Comparison of ENCODE assay signal across 1 cellular context in the genomic region with DNA sequence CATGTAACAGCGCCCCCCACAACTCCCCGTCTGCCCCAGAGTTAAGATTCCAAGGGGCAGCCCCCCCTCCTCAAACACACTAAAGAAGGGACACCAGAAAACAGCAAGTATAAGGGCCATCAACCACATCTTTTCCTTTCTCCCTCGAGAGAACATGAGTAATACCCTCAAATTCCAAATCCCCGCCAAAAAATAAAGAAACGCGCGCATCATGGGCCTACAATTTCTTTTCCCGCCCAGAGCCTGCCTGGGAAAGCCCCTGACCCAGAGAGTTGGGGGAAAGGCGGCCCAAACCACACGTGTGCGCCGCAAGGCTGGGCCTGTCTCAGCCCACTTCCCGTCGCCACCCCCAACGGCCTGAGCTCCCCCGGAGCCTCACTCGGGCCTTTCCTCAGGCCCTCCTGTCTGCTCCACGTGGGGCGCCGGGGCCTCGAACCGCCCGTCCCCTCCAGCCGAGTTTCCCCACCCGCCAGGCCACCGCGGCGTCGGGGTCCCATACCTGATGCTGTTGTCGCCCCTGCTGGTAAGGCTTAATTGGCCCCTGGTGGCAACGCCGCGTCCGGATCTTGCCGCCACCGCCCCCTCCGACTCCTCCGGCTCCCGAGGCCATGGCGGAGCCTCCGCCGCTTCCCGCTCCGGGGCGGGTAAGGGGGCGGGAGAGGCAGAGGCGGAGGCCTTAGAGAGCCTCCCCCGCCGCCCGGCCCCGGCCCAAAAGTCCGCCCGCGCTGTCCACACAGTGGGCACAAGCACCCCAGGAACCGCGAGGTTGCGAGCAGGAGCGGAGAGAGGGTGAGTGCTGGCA.
A peak's percentile ranks its signal among the peaks of the same experiment; 100 is the strongest.
TF ChIP-seq lines count a peak whose summit lies in the region.

No MANE protein-coding gene starts in this region.

TF ChIP-seq in HepG2, 621 proteins besides CTCF, POLR2A, EP300 and RAD21 (continued from another document):
- no peak for TF ChIP-seq TEF (CRISPR knock-in tag; IDR thresholded peaks at IDR 0.05)
- TF ChIP-seq ZNF282 (IDR thresholded peaks at IDR 0.05; ENCODE audit: partially characterized antibody) = peak; percentile 86
- 0 out of 2 replicates have a peak, but pooled peaks have one; percentile 13 for TF ChIP-seq XBP1 (CRISPR knock-in tag; IDR thresholded peaks at IDR 0.05)
- no peak for TF ChIP-seq FOXK2 (IDR thresholded peaks at IDR 0.05)
- TF ChIP-seq ZNF777 (CRISPR knock-in tag; IDR thresholded peaks at IDR 0.05) = peak; percentile 53
- TF ChIP-seq ZNF670 (CRISPR knock-in tag; IDR thresholded peaks at IDR 0.05; ENCODE audit: borderline replicate concordance) = peak; percentile 78; the same call in 1 of the 2 replicates
- TF ChIP-seq, protein P1, sequence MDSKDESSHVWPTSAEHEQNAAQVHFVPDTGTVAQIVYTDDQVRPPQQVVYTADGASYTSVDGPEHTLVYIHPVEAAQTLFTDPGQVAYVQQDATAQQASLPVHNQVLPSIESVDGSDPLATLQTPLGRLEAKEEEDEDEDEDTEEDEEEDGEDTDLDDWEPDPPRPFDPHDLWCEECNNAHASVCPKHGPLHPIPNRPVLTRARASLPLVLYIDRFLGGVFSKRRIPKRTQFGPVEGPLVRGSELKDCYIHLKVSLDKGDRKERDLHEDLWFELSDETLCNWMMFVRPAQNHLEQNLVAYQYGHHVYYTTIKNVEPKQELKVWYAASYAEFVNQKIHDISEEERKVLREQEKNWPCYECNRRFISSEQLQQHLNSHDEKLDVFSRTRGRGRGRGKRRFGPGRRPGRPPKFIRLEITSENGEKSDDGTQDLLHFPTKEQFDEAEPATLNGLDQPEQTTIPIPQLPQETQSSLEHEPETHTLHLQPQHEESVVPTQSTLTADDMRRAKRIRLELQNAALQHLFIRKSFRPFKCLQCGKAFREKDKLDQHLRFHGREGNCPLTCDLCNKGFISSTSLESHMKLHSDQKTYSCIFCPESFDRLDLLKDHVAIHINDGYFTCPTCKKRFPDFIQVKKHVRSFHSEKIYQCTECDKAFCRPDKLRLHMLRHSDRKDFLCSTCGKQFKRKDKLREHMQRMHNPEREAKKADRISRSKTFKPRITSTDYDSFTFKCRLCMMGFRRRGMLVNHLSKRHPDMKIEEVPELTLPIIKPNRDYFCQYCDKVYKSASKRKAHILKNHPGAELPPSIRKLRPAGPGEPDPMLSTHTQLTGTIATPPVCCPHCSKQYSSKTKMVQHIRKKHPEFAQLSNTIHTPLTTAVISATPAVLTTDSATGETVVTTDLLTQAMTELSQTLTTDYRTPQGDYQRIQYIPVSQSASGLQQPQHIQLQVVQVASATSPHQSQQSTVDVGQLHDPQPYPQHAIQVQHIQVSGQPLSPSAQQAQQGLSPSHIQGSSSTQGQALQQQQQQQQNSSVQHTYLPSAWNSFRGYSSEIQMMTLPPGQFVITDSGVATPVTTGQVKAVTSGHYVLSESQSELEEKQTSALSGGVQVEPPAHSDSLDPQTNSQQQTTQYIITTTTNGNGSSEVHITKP (CRISPR knock-in tag; IDR thresholded peaks at IDR 0.05; ENCODE audit: low read depth) = 0 out of 2 replicates have a peak, but pooled peaks have one; percentile 31
- TF ChIP-seq ATF2 (CRISPR knock-in tag; IDR thresholded peaks at IDR 0.05) = no peak
- TF ChIP-seq MXD1 (CRISPR knock-in tag; IDR thresholded peaks at IDR 0.05) = peak; percentile 96
- 0 out of 2 replicates have a peak, but pooled peaks have one; percentile 61 for TF ChIP-seq ZFYVE20 (CRISPR knock-in tag; IDR thresholded peaks at IDR 0.05; ENCODE audit: borderline replicate concordance, low read depth)
- TF ChIP-seq ZNF605 (CRISPR knock-in tag; IDR thresholded peaks at IDR 0.05) = peak; percentile 41; the same call in 1 of the 2 replicates
- TF ChIP-seq NFATC3 (CRISPR knock-in tag; IDR thresholded peaks at IDR 0.05) = no peak
- TF ChIP-seq STAG1 (CRISPR knock-in tag; IDR thresholded peaks at IDR 0.05) = peak; percentile 14; the same call in 1 of the 2 replicates
- TF ChIP-seq ZNF24 (IDR thresholded peaks at IDR 0.05) = peak; percentile 39; the same call in 1 of the 2 replicates
- peak; percentile 87 for TF ChIP-seq ZNF724P (CRISPR knock-in tag; IDR thresholded peaks at IDR 0.05; ENCODE audit: borderline replicate concordance)
- peak; percentile 11; the same call in 1 of the 2 replicates for TF ChIP-seq AKAP8 (CRISPR knock-in tag; IDR thresholded peaks at IDR 0.05)
- peak; percentile 4; the same call in 1 of the 2 replicates for TF ChIP-seq MAZ (IDR thresholded peaks at IDR 0.05; ENCODE audit: borderline replicate concordance, low read depth, low read length)
- peak; percentile 17 for TF ChIP-seq MAZ (CRISPR knock-in tag; IDR thresholded peaks at IDR 0.05; ENCODE audit: low read depth)
- TF ChIP-seq, protein P2, sequence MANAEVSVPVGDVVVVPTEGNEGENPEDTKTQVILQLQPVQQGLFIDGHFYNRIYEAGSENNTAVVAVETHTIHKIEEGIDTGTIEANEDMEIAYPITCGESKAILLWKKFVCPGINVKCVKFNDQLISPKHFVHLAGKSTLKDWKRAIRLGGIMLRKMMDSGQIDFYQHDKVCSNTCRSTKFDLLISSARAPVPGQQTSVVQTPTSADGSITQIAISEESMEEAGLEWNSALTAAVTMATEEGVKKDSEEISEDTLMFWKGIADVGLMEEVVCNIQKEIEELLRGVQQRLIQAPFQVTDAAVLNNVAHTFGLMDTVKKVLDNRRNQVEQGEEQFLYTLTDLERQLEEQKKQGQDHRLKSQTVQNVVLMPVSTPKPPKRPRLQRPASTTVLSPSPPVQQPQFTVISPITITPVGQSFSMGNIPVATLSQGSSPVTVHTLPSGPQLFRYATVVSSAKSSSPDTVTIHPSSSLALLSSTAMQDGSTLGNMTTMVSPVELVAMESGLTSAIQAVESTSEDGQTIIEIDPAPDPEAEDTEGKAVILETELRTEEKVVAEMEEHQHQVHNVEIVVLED (CRISPR knock-in tag; IDR thresholded peaks at IDR 0.05; ENCODE audit: borderline replicate concordance) = no peak
- peak; percentile 88 for TF ChIP-seq HES4 (CRISPR knock-in tag; IDR thresholded peaks at IDR 0.05; ENCODE audit: borderline replicate concordance)
- 0 out of 2 replicates have a peak, but pooled peaks have one; percentile 27 for TF ChIP-seq ZFAT (CRISPR knock-in tag; conservative IDR thresholded peaks at IDR 0.05)
- TF ChIP-seq ZNF781 (CRISPR knock-in tag; IDR thresholded peaks at IDR 0.05; ENCODE audit: borderline replicate concordance, not compliant biosample characterization) = peak; percentile 85
- peak; percentile 77; the same call in 1 of the 2 replicates for TF ChIP-seq ZNF354B (CRISPR knock-in tag; IDR thresholded peaks at IDR 0.05)
